1 cellular context compared by ENCODE assay signal in the genomic region with DNA sequence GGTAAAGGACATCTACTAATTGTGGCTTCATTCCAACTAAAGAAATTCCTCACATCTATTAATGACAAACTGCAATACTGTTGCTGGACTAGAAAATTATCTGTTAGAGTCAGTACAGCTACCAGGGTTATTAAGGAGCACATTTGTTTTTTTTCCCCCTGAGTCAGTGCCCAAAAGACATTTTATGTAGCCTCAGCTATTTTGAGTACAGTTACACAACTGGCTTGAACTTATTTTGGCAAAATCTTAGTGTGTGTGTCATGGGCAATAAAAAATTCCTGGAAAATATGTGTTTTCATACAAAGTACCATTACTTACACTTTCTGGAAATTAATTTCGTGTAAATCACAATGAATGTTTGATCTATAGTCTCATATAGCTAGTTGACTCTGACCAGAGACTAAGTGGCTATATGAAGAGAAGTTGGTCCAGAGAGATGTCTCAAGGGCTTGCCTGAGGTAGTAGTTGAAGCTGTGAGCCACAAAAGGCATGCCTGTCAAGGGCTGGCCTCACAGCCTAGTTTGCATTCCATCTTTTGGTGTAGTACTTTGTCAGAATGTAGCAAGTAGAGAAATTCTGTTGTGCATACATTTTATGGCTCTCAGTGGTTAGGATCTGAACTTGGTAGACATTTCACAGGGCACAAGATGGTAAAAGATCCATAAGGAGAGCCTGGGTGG.
TF ChIP-seq lines count a peak whose summit lies in the region.

No MANE protein-coding gene starts in this region.

TF ChIP-seq in H1, 55 proteins besides CTCF, POLR2A, EP300 and RAD21:
- TF ChIP-seq, protein P1, sequence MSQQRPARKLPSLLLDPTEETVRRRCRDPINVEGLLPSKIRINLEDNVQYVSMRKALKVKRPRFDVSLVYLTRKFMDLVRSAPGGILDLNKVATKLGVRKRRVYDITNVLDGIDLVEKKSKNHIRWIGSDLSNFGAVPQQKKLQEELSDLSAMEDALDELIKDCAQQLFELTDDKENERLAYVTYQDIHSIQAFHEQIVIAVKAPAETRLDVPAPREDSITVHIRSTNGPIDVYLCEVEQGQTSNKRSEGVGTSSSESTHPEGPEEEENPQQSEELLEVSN (IDR thresholded peaks at IDR 0.05), result no peak
- TF ChIP-seq NRF1 (IDR thresholded peaks at IDR 0.05; ENCODE audit: low read depth, low read length) (no peak), TEAD4 (IDR thresholded peaks at IDR 0.05; ENCODE audit: low read depth, low read length) (no peak)
